ENCODE assay signal across 18 cellular contexts in genomic region chr1:245863566-245864184, GRCh38.
A peak's percentile ranks its signal among the peaks of the same experiment; 100 is the strongest.
DNase-seq lines count a peak whose midpoint lies in the region; TF ChIP-seq lines count a peak whose summit lies in the region.
"Had no signal": no experiment of that assay in that cellular context is flagged by ENCODE, and none has a peak within 500 bp of the region (broad histone marks: within the 10 kb centered on the region; RNA-seq: fewer than 3 reads in every experiment).

No MANE protein-coding gene starts in this region.

- TF ChIP-seq CTCF in fibroblast of mammary gland (conservative IDR thresholded peaks at IDR 0.05; ENCODE audit: control insufficient read depth, insufficient read depth, low read depth, low read length) (no peak), GM10266 (IDR thresholded peaks at IDR 0.05; ENCODE audit: control insufficient read depth, insufficient read depth, low read depth, missing control alignments) (no peak)

- DNase-seq in HK-2 (ENCODE audit: unreplicated experiment): peak; percentile 74
- DNase-seq in amniotic epithelial cell (ENCODE audit: low read depth): peak; percentile 91
- peak; percentile 36 for DNase-seq in fibroblast of mammary gland (ENCODE audit: low read depth)
- DNase-seq in renal cortical epithelial cell (ENCODE audit: low read depth): peak; percentile 95
- DNase-seq in SKM-1 treated with dmso at 0.1 percent for 144 hours (lab: John Stamatoyannopoulos, UW; ENCODE audit: unreplicated experiment): no peak
- DNase-seq in GM10266 (ENCODE audit: extremely low spot score): no peak
- no peak for DNase-seq in stimulated activated CD4-positive, alpha-beta T cell treated with anti-CD3 and anti-CD28 coated beads, Interleukin-4, amount 100 ng/mL, for 4 hours
- DNase-seq in NCI-H2196 (lab: John Stamatoyannopoulos, UW; ENCODE audit: unreplicated experiment): no peak
- DNase-seq: CD4-positive, CD25-positive, alpha-beta regulatory T cell; DND-41; H7; KG1; MV-4-11; NCI-H1105 treated with DMSO at 0.1 percent for 48 hours; NCI-H2029 treated with DMSO at 0.1 percent for 48 hours; NCI-H345; NCI-H524 treated with DMSO at 0.1 percent for 48 hours; NCI-H82 had no signal

- H3K4me3 ChIP-seq in fibroblast of mammary gland (ENCODE audit: control insufficient read depth, low read depth, low read length): no peak overlapping the region

Comparison
In these comparisons a context has a peak if more than half of its experiments do, and no peak if none do; other contexts are left out.
1. DNase-seq: peak in HK-2 (single experiment), amniotic epithelial cell (single experiment), fibroblast of mammary gland (single experiment) and renal cortical epithelial cell (single experiment); none in SKM-1 treated with dmso at 0.1 percent for 144 hours (single experiment), GM10266 (single experiment), stimulated activated CD4-positive, alpha-beta T cell treated with anti-CD3 and anti-CD28 coated beads, Interleukin-4, amount 100 ng/mL, for 4 hours (0 of 2) and NCI-H2196 (single experiment).